ENCODE assay signal across 14 cellular contexts in genomic region chr7:105651798-105652197, GRCh38.
A peak's percentile ranks its signal among the peaks of the same experiment; 100 is the strongest.
DNase-seq lines count a peak whose midpoint lies in the region; ATAC-seq and TF ChIP-seq lines count a peak whose summit lies in the region.
"Had no signal": no experiment of that assay in that cellular context is flagged by ENCODE, and none has a peak within 500 bp of the region (broad histone marks: within the 10 kb centered on the region; RNA-seq: fewer than 3 reads in every experiment).

No MANE protein-coding gene starts in this region.

- intact Hi-C loops in Caco-2 (cut with micrococcal nuclease; ENCODE audit: unreplicated experiment): loop anchor here (1.0 to 5.0 kb wide), 5 partner anchors 96 to 515 kb away; partner anchors contain the start of gene ATXN7L1
- intact Hi-C loops in natural killer cell (cut with micrococcal nuclease): loop anchor here (1.0 to 5.0 kb wide), 3 partner anchors 34 to 392 kb away; no protein-coding TSS in a partner anchor

- no peaks in the 10 kb centered on the region for H3K9me3 Mint-ChIP-seq in WTC11
- no peaks in the 10 kb centered on the region for H3K9me3 Mint-ChIP-seq in memory B cell
- no peaks in the 10 kb centered on the region for H3K9me3 Mint-ChIP-seq in Caco-2 (ENCODE audit: unreplicated experiment)
- no peaks in the 10 kb centered on the region for H3K9me3 Mint-ChIP-seq in natural killer cell
- H3K9me3 Mint-ChIP-seq: CD14-positive monocyte, IgD-negative memory B cell had no signal

- H3K27me3 ChIP-seq in HUES48 (ENCODE audit: control insufficient read depth, insufficient read depth, low read length): no peaks in the 10 kb centered on the region
- no peaks in the 10 kb centered on the region for H3K27me3 ChIP-seq in Caco-2 (replicated peaks; ENCODE audit: control insufficient read depth, insufficient read depth, low read length)
- H3K27me3 ChIP-seq: SJCRH30 had no signal

- H3K27me3 Mint-ChIP-seq in WTC11 (ENCODE audit: low read depth) (no peaks in the 10 kb centered on the region), memory B cell (no peaks in the 10 kb centered on the region), Caco-2 (ENCODE audit: insufficient read depth, unreplicated experiment) (no peaks in the 10 kb centered on the region), natural killer cell (ENCODE audit: low read depth in 2 of 2) (no peaks in the 10 kb centered on the region)
- H3K27me3 Mint-ChIP-seq: B cell, IgD-negative memory B cell had no signal

- CTCF ChIA-PET in WTC11 (lab: Charles Lee) (interaction anchor here (0.7 to 2.1 kb wide), 12 partner anchors 8 to 387 kb away, joined by 3 to 25 read pairs (median 6); partner anchors contain the start of gene ATXN7L1), Caco-2 (lab: Charles Lee) (interaction anchor here (1.0 kb wide), 1 partner anchor 225 kb away, joined by 3 read pairs; no protein-coding TSS in a partner anchor)

- H3K4me3 Mint-ChIP-seq in WTC11 (peak overlapping the region; percentile 8; the same call in 1 of the 2 replicates), memory B cell (no peak overlapping the region), Caco-2 (ENCODE audit: unreplicated experiment) (no peak overlapping the region), natural killer cell (no peak overlapping the region)
- H3K4me3 Mint-ChIP-seq: B cell, CD14-positive monocyte, IgD-negative memory B cell had no signal

- H3K4me3 ChIP-seq in HUES48 (ENCODE audit: low read depth, low read length) (no peak overlapping the region), Caco-2 (ENCODE audit: low read depth, low read length) (no peak overlapping the region)
- H3K4me3 ChIP-seq: SJCRH30 had no signal

- peak overlapping the region; percentile 97 for H3K27ac Mint-ChIP-seq in WTC11
- H3K27ac Mint-ChIP-seq in memory B cell: peak overlapping the region; percentile 50
- H3K27ac Mint-ChIP-seq in Caco-2 (ENCODE audit: unreplicated experiment): no peak overlapping the region
- H3K27ac Mint-ChIP-seq in natural killer cell: no peak overlapping the region
- H3K27ac Mint-ChIP-seq: B cell, IgD-negative memory B cell had no signal

- H3K4me1 Mint-ChIP-seq in WTC11 (peaks cover 92% of the 10 kb centered on the region), memory B cell (peaks cover 8% of the 10 kb centered on the region), Caco-2 (ENCODE audit: low read depth, unreplicated experiment) (peaks cover 27% of the 10 kb centered on the region), natural killer cell (peaks cover 15 to 18% of the 10 kb centered on the region in 2 donors)
- H3K4me1 Mint-ChIP-seq: B cell, CD14-positive monocyte had no signal

- peak overlapping the region; percentile 46 for H3K27ac ChIP-seq in HUES48 (ENCODE audit: low read depth, low read length)
- H3K27ac ChIP-seq: KMS-11, SJCRH30 had no signal

- TF ChIP-seq CTCF in WTC11 (IDR thresholded peaks at IDR 0.05) (no peak), Caco-2 (IDR thresholded peaks at IDR 0.05; ENCODE audit: insufficient read depth in 1 of 2, low read depth in 1 of 2, low read length in 1 of 2, severe bottlenecking in 1 of 2, unreplicated experiment in 1 of 2) (no peak), natural killer cell (IDR thresholded peaks at IDR 0.05) (no peak)

- peaks cover 16% of the 10 kb centered on the region for H3K36me3 Mint-ChIP-seq in WTC11
- peaks cover 24% of the 10 kb centered on the region for H3K36me3 Mint-ChIP-seq in memory B cell
- no peaks in the 10 kb centered on the region for H3K36me3 Mint-ChIP-seq in Caco-2 (ENCODE audit: insufficient read depth, unreplicated experiment)
- no peaks in the 10 kb centered on the region for H3K36me3 Mint-ChIP-seq in natural killer cell

- DNase-seq in WTC11 (ENCODE audit: low spot score): no peak
- DNase-seq in memory B cell (ENCODE audit: low spot score in 2 of 2): no peak
- DNase-seq in kidney tubule cell (ENCODE audit: low spot score): no peak
- DNase-seq in Caco-2: no peak
- no peak for DNase-seq in natural killer cell
- DNase-seq: NCI-H1048, NCI-H446 treated with DMSO at 0.1 percent for 48 hours had no signal

- BruUV-seq in Caco-2 (replicated peaks; lab: Mats Ljungman, UMichigan): no TSS peak

- H3K9me3 ChIP-seq in HUES48 (ENCODE audit: control insufficient read depth, insufficient read depth, low read length) (no peaks in the 10 kb centered on the region), Caco-2 (no peaks in the 10 kb centered on the region)
- H3K9me3 ChIP-seq: SJCRH30 had no signal

- no peak overlapping the region for H3K9ac ChIP-seq in HUES48 (ENCODE audit: low read depth, low read length)
- H3K9ac ChIP-seq: KMS-11 had no signal

- POLR2A ChIA-PET in WTC11 (lab: Charles Lee) (interaction anchor here (1.0 kb wide), 1 partner anchor 12 kb away, joined by 3 read pairs; no protein-coding TSS in a partner anchor), Caco-2 (lab: Charles Lee) (no interaction called here)

- H3K4me1 ChIP-seq in HUES48 (ENCODE audit: control insufficient read depth, insufficient read depth, low read length) (peaks cover 60% of the 10 kb centered on the region), Caco-2 (peaks cover 20% of the 10 kb centered on the region)

- ATAC-seq in WTC11 (no peak), memory B cell (ENCODE audit: low read depth) (no peak), natural killer cell (no peak), HG03280 (IDR thresholded peaks at IDR 0.05; ENCODE audit: unreplicated experiment) (no peak)

- peaks cover 9% of the 10 kb centered on the region; the same call in 1 of the 2 replicates for H3K36me3 ChIP-seq in HUES48 (ENCODE audit: control insufficient read depth, insufficient read depth, low read length)
- H3K36me3 ChIP-seq in Caco-2 (ENCODE audit: control insufficient read depth, insufficient read depth, low read length): no peaks in the 10 kb centered on the region
- H3K36me3 ChIP-seq: SJCRH30 had no signal

TF ChIP-seq in WTC11, 78 proteins besides CTCF, POLR2A, EP300 and RAD21:
- TF ChIP-seq ZNF423 (CRISPR knock-in tag; IDR thresholded peaks at IDR 0.05): peak; percentile 92
- TF ChIP-seq E2F5 (CRISPR knock-in tag; IDR thresholded peaks at IDR 0.05): no peak

Comparison
In these comparisons a context has a peak if more than half of its experiments do, and no peak if none do; other contexts are left out.
1. H3K27ac Mint-ChIP-seq: peak in WTC11 (single experiment) and memory B cell (single experiment); none in Caco-2 (single experiment) and natural killer cell (0 of 2).